8 cellular contexts compared by ENCODE assay signal in the genomic region with DNA sequence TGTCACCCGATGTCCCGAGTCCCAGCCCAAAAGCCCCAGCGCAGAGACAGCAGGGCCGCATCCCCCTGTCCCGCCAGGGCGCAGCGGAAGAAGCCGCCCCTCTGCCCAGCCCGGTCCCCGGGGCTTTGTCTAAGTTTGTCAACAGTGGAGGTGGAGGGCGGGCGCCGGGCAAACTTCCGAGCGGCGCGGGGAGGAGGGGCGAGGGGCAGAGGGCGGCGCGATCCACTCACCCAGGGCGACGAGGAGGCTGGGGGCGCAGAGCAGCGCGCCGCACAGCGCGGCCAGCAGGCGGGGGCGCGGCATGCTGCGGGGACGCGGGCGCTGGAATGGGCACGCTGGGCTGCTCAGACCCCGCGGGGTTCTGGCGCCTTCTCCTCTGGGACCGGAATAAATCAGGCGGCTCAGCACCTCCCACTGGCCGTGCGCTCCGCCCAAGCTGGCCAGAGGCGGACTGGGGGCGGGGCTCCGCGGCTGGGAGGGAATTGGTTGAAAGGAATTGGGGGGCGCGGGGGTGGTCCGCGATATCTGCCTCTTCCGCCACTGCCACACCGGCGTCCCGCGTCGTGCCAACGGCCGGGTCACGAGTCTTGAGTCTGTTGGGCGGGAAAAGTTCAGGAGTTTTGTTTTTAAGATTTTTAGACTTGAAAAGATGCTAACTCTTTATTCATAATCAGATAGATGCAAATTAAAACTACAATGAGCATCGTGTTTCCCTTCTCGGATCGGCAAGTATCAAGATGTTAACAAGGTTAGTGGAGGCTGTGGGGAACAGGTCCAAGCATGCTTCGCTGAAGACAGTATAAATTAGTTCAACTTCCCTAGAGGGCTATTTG. TPM values are rescaled to one million over a fixed set of nuclear protein-coding genes. Genes with fewer than 3 reads are reported as not detected.
DNase-seq lines count a peak whose midpoint lies in the region; ATAC-seq and TF ChIP-seq lines count a peak whose summit lies in the region.

A gene with protein sequence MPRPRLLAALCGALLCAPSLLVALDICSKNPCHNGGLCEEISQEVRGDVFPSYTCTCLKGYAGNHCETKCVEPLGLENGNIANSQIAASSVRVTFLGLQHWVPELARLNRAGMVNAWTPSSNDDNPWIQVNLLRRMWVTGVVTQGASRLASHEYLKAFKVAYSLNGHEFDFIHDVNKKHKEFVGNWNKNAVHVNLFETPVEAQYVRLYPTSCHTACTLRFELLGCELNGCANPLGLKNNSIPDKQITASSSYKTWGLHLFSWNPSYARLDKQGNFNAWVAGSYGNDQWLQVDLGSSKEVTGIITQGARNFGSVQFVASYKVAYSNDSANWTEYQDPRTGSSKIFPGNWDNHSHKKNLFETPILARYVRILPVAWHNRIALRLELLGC (minus strand): TSS at position 363 of the 833 bp plus-strand sequence. CDS start 60 bp downstream, at position 303.

- ATAC-seq in CD8-positive, alpha-beta T cell: peak; percentile 93
- ATAC-seq in T-cell (replicated peaks in 1 of 4): peak; percentile 92 to 95 (median 94)
- ATAC-seq in activated naive CD8-positive, alpha-beta T cell treated with anti-CD3 and anti-CD28 coated beads, Interleukin-2, amount 50 U/mL, for 24 hours: peak; percentile 86

- H3K4me1 Mint-ChIP-seq in CD8-positive, alpha-beta T cell (ENCODE audit: low read depth): peaks cover 28% of the 10 kb centered on the region
- H3K4me1 Mint-ChIP-seq in T-cell (peaks cover 25 to 39% (median 32%) of the 10 kb centered on the region in 3 donors), type B pancreatic cell (ENCODE audit: unreplicated experiment) (peaks cover 26% of the 10 kb centered on the region)
- H3K4me1 Mint-ChIP-seq in activated naive CD8-positive, alpha-beta T cell treated with anti-CD3 and anti-CD28 coated beads, Interleukin-2, amount 50 U/mL, for 24 hours: peaks cover 22% of the 10 kb centered on the region

- POLR2A ChIA-PET in CD8-positive, alpha-beta T cell (lab: Charles Lee): interaction anchor here (1.6 kb wide), 1 partner anchor 10 kb away, joined by 5 read pairs; no protein-coding TSS in a partner anchor
- POLR2A ChIA-PET in T-cell (lab: Charles Lee): no interaction called here

- CTCF ChIA-PET in CD8-positive, alpha-beta T cell (lab: Charles Lee): interaction anchor here (4.7 kb wide), 1 partner anchor 9 kb away, joined by 24 read pairs; no protein-coding TSS in a partner anchor
- CTCF ChIA-PET in T-cell (lab: Charles Lee): no interaction called here

- peak within 1 kb of the TSS; percentile 91 for H3K4me3 Mint-ChIP-seq in CD8-positive, alpha-beta T cell
- peak within 1 kb of the TSS; percentile 88 to 99 (median 97) for H3K4me3 Mint-ChIP-seq in T-cell
- H3K4me3 Mint-ChIP-seq in activated naive CD8-positive, alpha-beta T cell treated with anti-CD3 and anti-CD28 coated beads, Interleukin-2, amount 50 U/mL, for 24 hours: peak within 1 kb of the TSS; percentile 86
- peak within 1 kb of the TSS; percentile 93 for H3K4me3 Mint-ChIP-seq in type B pancreatic cell

- no peak for TF ChIP-seq CTCF in CD8-positive, alpha-beta T cell (IDR thresholded peaks at IDR 0.05)
- no peak for TF ChIP-seq CTCF in GM20000 (IDR thresholded peaks at IDR 0.05; ENCODE audit: extremely low read depth, missing control alignments)
- TF ChIP-seq CTCF in type B pancreatic cell (conservative IDR thresholded peaks at IDR 0.05): peak; percentile 48

- H3K9me3 Mint-ChIP-seq in CD8-positive, alpha-beta T cell: no peaks in the 10 kb centered on the region
- no peaks in the 10 kb centered on the region for H3K9me3 Mint-ChIP-seq in T-cell
- H3K9me3 Mint-ChIP-seq in activated naive CD8-positive, alpha-beta T cell treated with anti-CD3 and anti-CD28 coated beads, Interleukin-2, amount 50 U/mL, for 24 hours: no peaks in the 10 kb centered on the region
- H3K9me3 Mint-ChIP-seq in type B pancreatic cell: no peaks in the 10 kb centered on the region

- no peaks in the 10 kb centered on the region for H3K9me3 ChIP-seq in CD8-positive, alpha-beta T cell (ENCODE audit: low read length)

- H3K4me1 ChIP-seq in CD8-positive, alpha-beta T cell (ENCODE audit: insufficient read depth, low read length): peaks cover 12% of the 10 kb centered on the region

- DNase-seq in CD8-positive, alpha-beta T cell: peak; percentile 43 to 84 (median 69)
- DNase-seq in GM20000 (ENCODE audit: low spot score): peak; percentile 82
- DNase-seq in HT1080 (ENCODE audit: low read depth): peak; percentile 77
- DNase-seq in T-cell: peak; percentile 30 to 80 (median 64)
- peak; percentile 84 for DNase-seq in activated naive CD8-positive, alpha-beta T cell treated with anti-CD3 and anti-CD28 coated beads, Interleukin-2, amount 50 U/mL, for 24 hours
- peak; percentile 91 for DNase-seq in cardiac septum (ENCODE audit: low spot score)
- peak; percentile 46 for DNase-seq in pons (ENCODE audit: low spot score)
- peak; percentile 80 for DNase-seq in type B pancreatic cell (ENCODE audit: extremely low spot score, unreplicated experiment)

- H3K27me3 ChIP-seq in CD8-positive, alpha-beta T cell (ENCODE audit: insufficient read depth, low read length): no peaks in the 10 kb centered on the region

- H3K36me3 ChIP-seq in CD8-positive, alpha-beta T cell (ENCODE audit: insufficient read depth, low read length): no peaks in the 10 kb centered on the region

- intact Hi-C loops in CD8-positive, alpha-beta T cell (cut with DNase I, micrococcal nuclease): loop anchor here in 1 of 2 experiments (1.0 kb wide), 2 partner anchors 9 to 18 kb away; a partner anchor contains a TSS
- intact Hi-C loops in cardiac septum (cut with DNase I): loop anchor here (2.0 kb wide), 1 partner anchor 20 kb away; no protein-coding TSS in a partner anchor

- peak within 1 kb of the TSS; percentile 92 for H3K27ac Mint-ChIP-seq in CD8-positive, alpha-beta T cell
- peak within 1 kb of the TSS; percentile 87 to 91 for H3K27ac Mint-ChIP-seq in T-cell
- peak within 1 kb of the TSS; percentile 90 for H3K27ac Mint-ChIP-seq in activated naive CD8-positive, alpha-beta T cell treated with anti-CD3 and anti-CD28 coated beads, Interleukin-2, amount 50 U/mL, for 24 hours
- H3K27ac Mint-ChIP-seq in type B pancreatic cell: peak within 1 kb of the TSS; percentile 87

- H3K4me3 ChIP-seq in CD8-positive, alpha-beta T cell (ENCODE audit: low read depth, low read length): peak within 1 kb of the TSS; percentile 53

- H3K27ac ChIP-seq in CD8-positive, alpha-beta T cell (ENCODE audit: low read depth, low read length): peak within 1 kb of the TSS; percentile 45

- H3K27me3 Mint-ChIP-seq in CD8-positive, alpha-beta T cell (ENCODE audit: low read depth): peaks cover 2% of the 10 kb centered on the region
- peaks cover 0 to 4% of the 10 kb centered on the region in 2 donors for H3K27me3 Mint-ChIP-seq in T-cell
- peaks cover 6% of the 10 kb centered on the region for H3K27me3 Mint-ChIP-seq in activated naive CD8-positive, alpha-beta T cell treated with anti-CD3 and anti-CD28 coated beads, Interleukin-2, amount 50 U/mL, for 24 hours
- peaks cover 4% of the 10 kb centered on the region for H3K27me3 Mint-ChIP-seq in type B pancreatic cell

- peaks cover 17% of the 10 kb centered on the region for H3K36me3 Mint-ChIP-seq in CD8-positive, alpha-beta T cell
- H3K36me3 Mint-ChIP-seq in T-cell: peaks cover 6% of the 10 kb centered on the region
- no peaks in the 10 kb centered on the region for H3K36me3 Mint-ChIP-seq in activated naive CD8-positive, alpha-beta T cell treated with anti-CD3 and anti-CD28 coated beads, Interleukin-2, amount 50 U/mL, for 24 hours (ENCODE audit: low read depth)
- H3K36me3 Mint-ChIP-seq in type B pancreatic cell: peaks cover 12% of the 10 kb centered on the region

RNA-seq across cellular contexts. Expression of the gene that starts here (rescaled TPM):
- total RNA-seq in CD8-positive, alpha-beta T cell: 10 to 100 TPM; 62.9 to 70.0 TPM
- 18.7 and 27.6 TPM in 2 replicates for total RNA-seq in HT1080 (2014; rRNA removed; shearing (Covaris generic))
- polyA plus RNA-seq in HT1080 (2015; cell fraction: cytosol; rRNA removed): 35.7 and 37.9 TPM in 2 replicates
- polyA plus RNA-seq in HT1080 (2015; cell fraction: nucleus; rRNA removed): 92.1 and 92.4 TPM in 2 replicates
- total RNA-seq in T-cell (100 to 1,000 TPM in 2 of 5 donors, 10 to 100 TPM in 3; 75.4 to 132 (median 99.5) TPM), cardiac septum (1,071 TPM), type B pancreatic cell (ENCODE audit: low replicate concordance) (82.0 and 162 TPM in 2 replicates)

Comparison
In these comparisons a context has a peak if more than half of its experiments do, and no peak if none do; other contexts are left out.
1. Peak in every context shown above with its lines: DNase-seq, ATAC-seq, H3K4me3 ChIP-seq and H3K27ac ChIP-seq.